9 cellular contexts compared by ENCODE assay signal in genomic region chr4:108416831-108417230, GRCh38.
"Had no signal": no experiment of that assay in that cellular context is flagged by ENCODE, and none has a peak within 500 bp of the region (broad histone marks: within the 10 kb centered on the region; RNA-seq: fewer than 3 reads in every experiment).

No MANE protein-coding gene starts in this region.

- H3K36me3 Mint-ChIP-seq: IgD-negative memory B cell had no signal

- ATAC-seq: HCT116, HepG2 had no signal

- H3K4me1 Mint-ChIP-seq: IgD-negative memory B cell had no signal

- DNase-seq: GM23248, GOT3, H7, KG1 had no signal

- H3K27ac Mint-ChIP-seq: IgD-negative memory B cell had no signal

- H3K4me1 ChIP-seq: HAP-1 had no signal

- FAIRE-seq: HepG2 had no signal

- H3K27ac ChIP-seq: GM23248, HL-60 had no signal

- H3K36me3 ChIP-seq: HAP-1 had no signal

- H2AFZ ChIP-seq: GM23248 had no signal

- H3K9ac ChIP-seq: GM23248 had no signal

- H3K4me3 ChIP-seq: GM23248, HAP-1 had no signal

- H3K4me3 Mint-ChIP-seq: IgD-negative memory B cell had no signal

- H3K9me3 ChIP-seq: HAP-1 had no signal
